13 cellular contexts compared by ENCODE assay signal in genomic region chr5:20524956-20525529, GRCh38.
"Had no signal": no experiment of that assay in that cellular context is flagged by ENCODE, and none has a peak within 500 bp of the region (broad histone marks: within the 10 kb centered on the region; RNA-seq: fewer than 3 reads in every experiment).

No MANE protein-coding gene starts in this region.

- H3K4me3 ChIP-seq: gastrocnemius medialis, neural progenitor cell had no signal

- H3K9me3 ChIP-seq: gastrocnemius medialis had no signal

- DNase-seq: activated CD4-positive, alpha-beta T cell treated with anti-CD3 and anti-CD28 coated beads, Interleukin-2, amount 50 U/mL, for 48 hours; activated CD8-positive, alpha-beta memory T cell treated with anti-CD3 and anti-CD28 coated beads, Interleukin-2, amount 10 ng/mL, durations not matched to agents 7 days and 5 days; activated naive CD4-positive, alpha-beta T cell treated with anti-CD3 and anti-CD28 coated beads for 36 hours; activated naive CD8-positive, alpha-beta T cell treated with anti-CD3 and anti-CD28 coated beads, Interleukin-2, amount 50 U/mL, for 24 hours; activated T-cell treated with anti-CD3 and anti-CD28 coated beads, Interleukin-2, amount 50 U/mL, for 1 hour; gastrocnemius medialis had no signal

- H3K27me3 ChIP-seq: gastrocnemius medialis, neural progenitor cell had no signal

- FAIRE-seq: keratinocyte had no signal

- ATAC-seq: activated CD8-positive, alpha-beta memory T cell treated with anti-CD3 and anti-CD28 coated beads, Interleukin-2, amount 10 ng/mL, durations not matched to agents 7 days and 5 days; activated naive CD8-positive, alpha-beta T cell treated with anti-CD3 and anti-CD28 coated beads, Interleukin-2, amount 50 U/mL, for 24 hours; gastrocnemius medialis; left lobe of liver; stimulated activated effector memory CD8-positive, alpha-beta T cell treated with anti-CD3 and anti-CD28 coated beads, Interleukin-12 subunit alpha, Interleukin-12 subunit beta, amount 100 ng/mL, for 72 hours had no signal

- H3K36me3 ChIP-seq: gastrocnemius medialis, neural progenitor cell had no signal

- H3K27ac ChIP-seq: epithelial cell of prostate, gastrocnemius medialis, neural progenitor cell, parathyroid adenoma, VCaP had no signal

- H3K4me1 ChIP-seq: gastrocnemius medialis, neural progenitor cell, parathyroid adenoma had no signal
